ENCODE assay signal across 12 cellular contexts in genomic region chr10:69315610-69316312, GRCh38. TPM values are rescaled to one million over a fixed set of nuclear protein-coding genes. Genes with fewer than 3 reads are reported as not detected.
DNase-seq lines count a peak whose midpoint lies in the region; ATAC-seq and TF ChIP-seq lines count a peak whose summit lies in the region.
"Had no signal": no experiment of that assay in that cellular context is flagged by ENCODE, and none has a peak within 500 bp of the region (broad histone marks: within the 10 kb centered on the region; RNA-seq: fewer than 3 reads in every experiment).

No MANE protein-coding gene starts in this region.

- DNase-seq in activated CD4-positive, alpha-beta T cell treated with anti-CD3 and anti-CD28 coated beads for 36 hours, result peak; percentile 28
- no peak for DNase-seq in activated CD4-positive, alpha-beta T cell treated with anti-CD3 and anti-CD28 coated beads, Interleukin-2, amount 50 U/mL, for 48 hours
- DNase-seq in RWPE1 (ENCODE audit: low spot score) (no peak), osteoblast (ENCODE audit: insufficient read length, low spot score, missing footprints) (peak; percentile 85), NCI-H526 (lab: John Stamatoyannopoulos, UW) (no peak)
- no peak for DNase-seq in effector CD8-positive, alpha-beta T cell (lab: John Stamatoyannopoulos, UW)
- DNase-seq: activated CD8-positive, alpha-beta memory T cell treated with anti-CD3 and anti-CD28 coated beads, Interleukin-2, amount 10 ng/mL, durations not matched to agents 7 days and 5 days; amygdala; DMS79 had no signal

- peaks cover 32% of the 10 kb centered on the region for H3K4me1 Mint-ChIP-seq in activated CD4-positive, alpha-beta T cell treated with anti-CD3 and anti-CD28 coated beads for 36 hours
- H3K4me1 Mint-ChIP-seq in dendritic cell treated with granulocyte-macrophage colony-stimulating factor and Interleukin-4, amounts not matched to agents 40 ng/mL and 50 ng/mL, for 4 days (ENCODE audit: low read depth), result peaks cover 24% of the 10 kb centered on the region

- peaks cover 16% of the 10 kb centered on the region for H4K20me1 ChIP-seq in osteoblast (ENCODE audit: insufficient read depth, low read length)

- peaks cover 18% of the 10 kb centered on the region for H3K36me3 Mint-ChIP-seq in activated CD4-positive, alpha-beta T cell treated with anti-CD3 and anti-CD28 coated beads for 36 hours (ENCODE audit: low read depth)
- peaks cover 8% of the 10 kb centered on the region for H3K36me3 Mint-ChIP-seq in dendritic cell treated with granulocyte-macrophage colony-stimulating factor and Interleukin-4, amounts not matched to agents 40 ng/mL and 50 ng/mL, for 4 days (ENCODE audit: low read depth)

- H3K9me3 Mint-ChIP-seq in activated CD4-positive, alpha-beta T cell treated with anti-CD3 and anti-CD28 coated beads for 36 hours (ENCODE audit: low read depth), result no peaks in the 10 kb centered on the region
- no peaks in the 10 kb centered on the region for H3K9me3 Mint-ChIP-seq in dendritic cell treated with granulocyte-macrophage colony-stimulating factor and Interleukin-4, amounts not matched to agents 40 ng/mL and 50 ng/mL, for 4 days

- intact Hi-C loops in activated CD4-positive, alpha-beta T cell treated with anti-CD3 and anti-CD28 coated beads for 36 hours (cut with DNase I, micrococcal nuclease), result loop anchor here in 1 of 2 experiments (5.0 to 10.0 kb wide), 3 partner anchors 593 to 1519 kb away; partner anchors contain the start of gene CCAR1
- intact Hi-C loops in dendritic cell treated with granulocyte-macrophage colony-stimulating factor and Interleukin-4, amounts not matched to agents 40 ng/mL and 50 ng/mL, for 4 days (cut with micrococcal nuclease), result no loop called here

- ATAC-seq in activated CD4-positive, alpha-beta T cell treated with anti-CD3 and anti-CD28 coated beads for 36 hours, result no peak
- no peak for ATAC-seq in GM21390 (IDR thresholded peaks at IDR 0.05; ENCODE audit: unreplicated experiment)
- ATAC-seq: activated CD8-positive, alpha-beta memory T cell treated with anti-CD3 and anti-CD28 coated beads, Interleukin-2, amount 10 ng/mL, durations not matched to agents 7 days and 5 days had no signal

- peaks cover 1% of the 10 kb centered on the region for H3K36me3 ChIP-seq in osteoblast (ENCODE audit: insufficient read depth, low read length)
- H3K36me3 ChIP-seq: neutrophil had no signal

- H3K4me1 ChIP-seq in osteoblast (ENCODE audit: insufficient read depth, low read length), result peaks cover 24% of the 10 kb centered on the region

- POLR2A ChIA-PET in activated CD4-positive, alpha-beta T cell treated with anti-CD3 and anti-CD28 coated beads for 36 hours (lab: Charles Lee), result no interaction called here
- POLR2A ChIA-PET in RWPE1 (lab: Yijun Ruan, JAX; ENCODE audit: low non-redundant PET), result no interaction called here

- peak overlapping the region; percentile 32 for H3K27ac Mint-ChIP-seq in activated CD4-positive, alpha-beta T cell treated with anti-CD3 and anti-CD28 coated beads for 36 hours
- H3K27ac Mint-ChIP-seq in dendritic cell treated with granulocyte-macrophage colony-stimulating factor and Interleukin-4, amounts not matched to agents 40 ng/mL and 50 ng/mL, for 4 days, result peak overlapping the region; percentile 9

- peaks cover 20% of the 10 kb centered on the region for H3K79me2 ChIP-seq in osteoblast (ENCODE audit: insufficient read depth, low read length)

- no peak overlapping the region for H3K4me3 Mint-ChIP-seq in activated CD4-positive, alpha-beta T cell treated with anti-CD3 and anti-CD28 coated beads for 36 hours
- no peak overlapping the region for H3K4me3 Mint-ChIP-seq in dendritic cell treated with granulocyte-macrophage colony-stimulating factor and Interleukin-4, amounts not matched to agents 40 ng/mL and 50 ng/mL, for 4 days
- H3K4me3 Mint-ChIP-seq: activated CD8-positive, alpha-beta memory T cell treated with anti-CD3 and anti-CD28 coated beads, Interleukin-2, amount 10 ng/mL, durations not matched to agents 7 days and 5 days had no signal

- peak overlapping the region; percentile 74 for H2AFZ ChIP-seq in osteoblast (ENCODE audit: low read length)

- TF ChIP-seq CTCF in RWPE1 (conservative IDR thresholded peaks at IDR 0.05; ENCODE audit: low read depth) (no peak), osteoblast (IDR thresholded peaks at IDR 0.05; ENCODE audit: extremely low read depth, low read depth, low read length) (no peak)

- no peaks in the 10 kb centered on the region for H3K9me3 ChIP-seq in osteoblast (ENCODE audit: low read depth, low read length)
- H3K9me3 ChIP-seq: neutrophil had no signal

- no peaks in the 10 kb centered on the region for H3K27me3 ChIP-seq in osteoblast (ENCODE audit: insufficient read depth, low read length)
- H3K27me3 ChIP-seq: neutrophil had no signal

- H3K27ac ChIP-seq in RWPE1 (peak overlapping the region; percentile 79), osteoblast (ENCODE audit: low read depth, low read length) (peak overlapping the region; percentile 56)
- H3K27ac ChIP-seq: neutrophil had no signal

- H3K4me3 ChIP-seq in osteoblast (ENCODE audit: insufficient read depth, low read length), result no peak overlapping the region

- H3K4me2 ChIP-seq in osteoblast (ENCODE audit: insufficient read depth, low read length), result no peak overlapping the region

- H3K27me3 Mint-ChIP-seq in activated CD4-positive, alpha-beta T cell treated with anti-CD3 and anti-CD28 coated beads for 36 hours, result no peaks in the 10 kb centered on the region
- no peaks in the 10 kb centered on the region for H3K27me3 Mint-ChIP-seq in dendritic cell treated with granulocyte-macrophage colony-stimulating factor and Interleukin-4, amounts not matched to agents 40 ng/mL and 50 ng/mL, for 4 days
- H3K27me3 Mint-ChIP-seq: activated CD8-positive, alpha-beta memory T cell treated with anti-CD3 and anti-CD28 coated beads, Interleukin-2, amount 10 ng/mL, durations not matched to agents 7 days and 5 days had no signal

- CTCF ChIA-PET in activated CD4-positive, alpha-beta T cell treated with anti-CD3 and anti-CD28 coated beads for 36 hours (lab: Charles Lee), result interaction anchor here (0.6 to 2.1 kb wide), 2 partner anchors 12 kb away, joined by 3 to 11 read pairs; no protein-coding TSS in a partner anchor
- CTCF ChIA-PET in RWPE1 (lab: Yijun Ruan, JAX), result interaction anchor here (0.6 kb wide), 1 partner anchor 89 kb away, joined by 6 read pairs; no protein-coding TSS in a partner anchor

RNA-seq across cellular contexts. Expression of gene HK1, which starts 37.5 kb away (rescaled TPM):
- 100 to 1,000 TPM; 258 to 261 TPM for total RNA-seq in activated CD4-positive, alpha-beta T cell treated with anti-CD3 and anti-CD28 coated beads for 36 hours
- total RNA-seq in osteoblast, result 99.6 and 111 TPM in 2 replicates

Comparison
In these comparisons a context has a peak if more than half of its experiments do, and no peak if none do; other contexts are left out.
1. DNase-seq: peak in activated CD4-positive, alpha-beta T cell treated with anti-CD3 and anti-CD28 coated beads for 36 hours (single experiment) and osteoblast (single experiment); none in activated CD4-positive, alpha-beta T cell treated with anti-CD3 and anti-CD28 coated beads, Interleukin-2, amount 50 U/mL, for 48 hours (0 of 2), RWPE1 (single experiment), NCI-H526 (0 of 2) and effector CD8-positive, alpha-beta T cell (single experiment).